1 cellular context compared by ENCODE assay signal in the genomic region with DNA sequence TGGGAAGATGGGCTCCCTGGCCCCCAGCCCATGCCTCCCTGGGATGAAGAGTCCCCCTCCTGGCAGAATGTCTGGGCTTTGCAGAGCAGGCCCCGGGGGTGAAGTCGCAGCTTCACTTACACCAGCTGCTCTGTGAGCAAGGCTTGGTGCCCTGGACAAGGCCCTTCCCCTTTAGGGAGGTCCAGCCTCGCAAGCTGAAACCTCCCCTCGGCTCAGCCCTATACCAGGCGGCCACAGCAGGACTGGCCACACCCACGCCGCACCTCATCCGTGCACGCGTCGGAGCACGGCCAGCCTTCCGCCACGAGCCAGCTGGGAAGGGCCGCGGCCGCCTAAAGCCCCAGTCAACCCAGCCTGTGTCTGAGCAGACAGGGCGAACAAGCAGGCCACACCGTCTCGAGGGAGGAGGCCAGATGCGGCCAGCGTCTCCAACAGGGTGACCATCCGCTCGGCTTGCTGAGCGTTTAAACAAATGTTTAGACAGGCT.
TF ChIP-seq lines count a peak whose summit lies in the region.

No MANE protein-coding gene starts in this region.

TF ChIP-seq in IMR-90, 13 proteins besides CTCF, POLR2A, EP300 and RAD21 (continued from another document):
- TF ChIP-seq, protein P1, sequence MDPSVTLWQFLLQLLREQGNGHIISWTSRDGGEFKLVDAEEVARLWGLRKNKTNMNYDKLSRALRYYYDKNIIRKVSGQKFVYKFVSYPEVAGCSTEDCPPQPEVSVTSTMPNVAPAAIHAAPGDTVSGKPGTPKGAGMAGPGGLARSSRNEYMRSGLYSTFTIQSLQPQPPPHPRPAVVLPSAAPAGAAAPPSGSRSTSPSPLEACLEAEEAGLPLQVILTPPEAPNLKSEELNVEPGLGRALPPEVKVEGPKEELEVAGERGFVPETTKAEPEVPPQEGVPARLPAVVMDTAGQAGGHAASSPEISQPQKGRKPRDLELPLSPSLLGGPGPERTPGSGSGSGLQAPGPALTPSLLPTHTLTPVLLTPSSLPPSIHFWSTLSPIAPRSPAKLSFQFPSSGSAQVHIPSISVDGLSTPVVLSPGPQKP (IDR thresholded peaks at IDR 0.05; ENCODE audit: borderline replicate concordance, low read depth, low read length) = no peak
- TF ChIP-seq RCOR1 (IDR thresholded peaks at IDR 0.05; ENCODE audit: insufficient replicate concordance, low read length) = no peak
- TF ChIP-seq RFX5 (IDR thresholded peaks at IDR 0.05; ENCODE audit: low read depth, low read length) = no peak
- TF ChIP-seq MAZ (IDR thresholded peaks at IDR 0.05; ENCODE audit: borderline replicate concordance, low read depth, low read length) = peak; percentile 5; the same call in 1 of the 2 replicates
- no peak for TF ChIP-seq FOS (IDR thresholded peaks at IDR 0.05; ENCODE audit: low read depth, low read length)
- no peak for TF ChIP-seq CHD1 (IDR thresholded peaks at IDR 0.05; ENCODE audit: low read depth, low read length)
